Comparison of ENCODE assay signal across 10 cellular contexts in genomic region chr3:64612082-64612860, GRCh38.
DNase-seq lines count a peak whose midpoint lies in the region; ATAC-seq and TF ChIP-seq lines count a peak whose summit lies in the region.
"Had no signal": no experiment of that assay in that cellular context is flagged by ENCODE, and none has a peak within 500 bp of the region (broad histone marks: within the 10 kb centered on the region; RNA-seq: fewer than 3 reads in every experiment).

No MANE protein-coding gene starts in this region.

- H3K4me1 ChIP-seq in MM.1S (ENCODE audit: low read length) (no peaks in the 10 kb centered on the region), body of pancreas (peaks cover 37% of the 10 kb centered on the region), left lung (no peaks in the 10 kb centered on the region), stomach smooth muscle (ENCODE audit: control insufficient read depth, insufficient read depth, low read length) (peaks cover 14% of the 10 kb centered on the region)

- H4K20me1 ChIP-seq in MM.1S (ENCODE audit: insufficient read depth, low read length): no peaks in the 10 kb centered on the region

- H3K9me3 ChIP-seq in MM.1S (replicated peaks; ENCODE audit: insufficient read depth, low read length) (no peaks in the 10 kb centered on the region), body of pancreas (no peaks in the 10 kb centered on the region), left lung (no peaks in the 10 kb centered on the region), stomach smooth muscle (ENCODE audit: control insufficient read depth in 2 of 2, low read length in 2 of 2) (no peaks in the 10 kb centered on the region)
- H3K9me3 ChIP-seq: neutrophil had no signal

- H3K27ac ChIP-seq in MM.1S (ENCODE audit: low read length) (no peak overlapping the region), body of pancreas (peak overlapping the region in 3 of 4 donors; percentile 9 to 74 (median 61)), left lung (peak overlapping the region in 1 of 2 donors; percentile 30), stomach smooth muscle (ENCODE audit: low read length) (peak overlapping the region; percentile 89)
- H3K27ac ChIP-seq: neutrophil had no signal

- ATAC-seq in body of pancreas (peak; percentile 22), left lung (peak; percentile 83), GM19452 (IDR thresholded peaks at IDR 0.05; ENCODE audit: unreplicated experiment) (no peak), GM21360 (IDR thresholded peaks at IDR 0.05; ENCODE audit: unreplicated experiment) (no peak)
- ATAC-seq: activated CD8-positive, alpha-beta T cell treated with anti-CD3 and anti-CD28 coated beads, Interleukin-2, amount 10 ng/mL, durations not matched to agents 7 days and 5 days had no signal

- no peak for TF ChIP-seq CTCF in MM.1S (IDR thresholded peaks at IDR 0.05; ENCODE audit: low read length)
- no peak for TF ChIP-seq CTCF in body of pancreas (IDR thresholded peaks at IDR 0.05)
- no peak for TF ChIP-seq CTCF in left lung (IDR thresholded peaks at IDR 0.05)

- H3K4me3 ChIP-seq in MM.1S (ENCODE audit: low read length) (no peak overlapping the region), body of pancreas (no peak overlapping the region), left lung (no peak overlapping the region), stomach smooth muscle (ENCODE audit: low read length in 2 of 2) (peak overlapping the region; percentile 2 to 60)

- no peak overlapping the region for H3K9ac ChIP-seq in MM.1S (ENCODE audit: low read length)
- peak overlapping the region; percentile 12 to 22 for H3K9ac ChIP-seq in stomach smooth muscle (ENCODE audit: low read length in 2 of 2)

- TF ChIP-seq POLR2A in body of pancreas (IDR thresholded peaks at IDR 0.05): no peak

- DNase-seq in MM.1S: peak; percentile 31
- DNase-seq in body of pancreas: peak in 2 of 4 donors; percentile 10 to 47
- DNase-seq in left lung: no peak
- no peak for DNase-seq in NCI-H1930 (lab: John Stamatoyannopoulos, UW)
- DNase-seq in NCI-H2171 (lab: John Stamatoyannopoulos, UW): no peak
- DNase-seq: activated CD8-positive, alpha-beta T cell treated with anti-CD3 and anti-CD28 coated beads, Interleukin-2, amount 10 ng/mL, durations not matched to agents 7 days and 5 days had no signal

- no peaks in the 10 kb centered on the region for H3K79me2 ChIP-seq in MM.1S (ENCODE audit: low read length)

- H3K27me3 ChIP-seq in MM.1S (replicated peaks; ENCODE audit: insufficient read depth, low read length) (no peaks in the 10 kb centered on the region), body of pancreas (no peaks in the 10 kb centered on the region), left lung (no peaks in the 10 kb centered on the region), stomach smooth muscle (ENCODE audit: control insufficient read depth in 1 of 2, insufficient read depth in 2 of 2, low read length in 2 of 2) (no peaks in the 10 kb centered on the region)
- H3K27me3 ChIP-seq: neutrophil had no signal

- no peak overlapping the region for H2AFZ ChIP-seq in MM.1S (ENCODE audit: low read length)

- intact Hi-C loops in body of pancreas (cut with DNase I): no loop called here
- intact Hi-C loops in left lung (cut with DNase I): no loop called here

- H3F3A ChIP-seq in MM.1S (ENCODE audit: insufficient read depth, low read length): no peaks in the 10 kb centered on the region

- no peak overlapping the region for H3K4me2 ChIP-seq in MM.1S (ENCODE audit: low read depth, low read length)

- 44 to 56% methylated on average over 4 of the region's 4 CpGs for WGBS in body of pancreas, 2 donors

- H3K9me2 ChIP-seq in MM.1S (replicated peaks; ENCODE audit: insufficient read depth, low read length): no peaks in the 10 kb centered on the region

- H3K36me3 ChIP-seq in MM.1S (replicated peaks; ENCODE audit: insufficient read depth, low read length): no peaks in the 10 kb centered on the region
- H3K36me3 ChIP-seq in body of pancreas (replicated peaks in 1 of 2; ENCODE audit: insufficient read depth in 1 of 2, low read depth in 2 of 2): no peaks in the 10 kb centered on the region
- peaks cover 0 to 25% of the 10 kb centered on the region in 2 donors for H3K36me3 ChIP-seq in left lung
- peaks cover 0 to 6% of the 10 kb centered on the region in 2 donors for H3K36me3 ChIP-seq in stomach smooth muscle (ENCODE audit: control insufficient read depth in 2 of 2, insufficient read depth in 2 of 2, low read length in 2 of 2)
- H3K36me3 ChIP-seq: neutrophil had no signal

Comparison
In these comparisons a context has a peak if more than half of its experiments do, and no peak if none do; other contexts are left out.
1. H3K4me3 ChIP-seq: peak in stomach smooth muscle (2 of 2); none in MM.1S (single experiment), body of pancreas (0 of 2) and left lung (0 of 2).
2. ATAC-seq: peak in body of pancreas (single experiment) and left lung (single experiment); none in GM19452 (single experiment) and GM21360 (single experiment).